In genomic region chr13:109331898-109332297, GRCh38 we compare ENCODE assay signal across 10 cellular contexts.
A peak's percentile ranks its signal among the peaks of the same experiment; 100 is the strongest.
DNase-seq lines count a peak whose midpoint lies in the region; ATAC-seq and TF ChIP-seq lines count a peak whose summit lies in the region.
"Had no signal": no experiment of that assay in that cellular context is flagged by ENCODE, and none has a peak within 500 bp of the region (broad histone marks: within the 10 kb centered on the region; RNA-seq: fewer than 3 reads in every experiment).

No MANE protein-coding gene starts in this region.

- no peaks in the 10 kb centered on the region for H3K27me3 ChIP-seq in smooth muscle cell (ENCODE audit: low read depth)

- ATAC-seq in GM18858 (IDR thresholded peaks at IDR 0.05; ENCODE audit: unreplicated experiment) (no peak), HG02970 (IDR thresholded peaks at IDR 0.05; ENCODE audit: low FRiP score, unreplicated experiment) (no peak)
- ATAC-seq: stimulated activated naive CD8-positive, alpha-beta T cell treated with anti-CD3 and anti-CD28 coated beads, Interleukin-15, amount 100 ng/mL, for 72 hours had no signal

- WGBS in smooth muscle cell (ENCODE audit: low lambda C conversion rate) = 26% methylated on average over 11 of the region's 11 CpGs

- no peak overlapping the region for H3K4me3 ChIP-seq in fibroblast of pulmonary artery (replicated peaks; ENCODE audit: low read depth, low read length)
- H3K4me3 ChIP-seq in smooth muscle cell = no peak overlapping the region

- H3K27ac ChIP-seq in smooth muscle cell (ENCODE audit: low read depth) = no peak overlapping the region
- H3K27ac ChIP-seq: HL-60, RWPE1 had no signal

- no peak overlapping the region for H2AFZ ChIP-seq in smooth muscle cell (ENCODE audit: low read depth)

- H3K79me2 ChIP-seq in smooth muscle cell (ENCODE audit: low read depth) = no peaks in the 10 kb centered on the region

- H3K9me3 ChIP-seq in smooth muscle cell (replicated peaks; ENCODE audit: low read depth) = no peaks in the 10 kb centered on the region

- no peaks in the 10 kb centered on the region for H3K36me3 ChIP-seq in smooth muscle cell (ENCODE audit: low read depth)

- H3K4me2 ChIP-seq in smooth muscle cell = peak overlapping the region; percentile 11

- TF ChIP-seq CTCF in fibroblast of pulmonary artery (IDR thresholded peaks at IDR 0.05; ENCODE audit: low read length, missing control alignments) (no peak), smooth muscle cell (IDR thresholded peaks at IDR 0.05; ENCODE audit: borderline replicate concordance, insufficient read depth, poor library complexity, severe bottlenecking) (no peak)

- H4K20me1 ChIP-seq in smooth muscle cell (ENCODE audit: low read depth) = no peaks in the 10 kb centered on the region

- H3K9ac ChIP-seq in smooth muscle cell (ENCODE audit: low read depth) = no peak overlapping the region

- no peaks in the 10 kb centered on the region for H3F3A ChIP-seq in smooth muscle cell (ENCODE audit: low read depth)

- peaks cover 5% of the 10 kb centered on the region for H3K4me1 ChIP-seq in smooth muscle cell (ENCODE audit: low read depth)

- peak; percentile 36 for DNase-seq in M059J (ENCODE audit: low read depth)
- DNase-seq in NCI-H526 treated with DMSO at 0.1 percent for 48 hours (lab: John Stamatoyannopoulos, UW) = peak; percentile 93
- DNase-seq in fibroblast of pulmonary artery (ENCODE audit: low read depth) = peak; percentile 77
- DNase-seq in smooth muscle cell (lab: John Stamatoyannopoulos, UW; ENCODE audit: unreplicated experiment) = no peak
- DNase-seq in NK-92 (lab: John Stamatoyannopoulos, UW; ENCODE audit: unreplicated experiment) = no peak
- DNase-seq: stimulated activated naive CD8-positive, alpha-beta T cell treated with anti-CD3 and anti-CD28 coated beads, Interleukin-15, amount 100 ng/mL, for 72 hours had no signal

Comparison
In these comparisons a context has a peak if more than half of its experiments do, and no peak if none do; other contexts are left out.
1. DNase-seq: peak in M059J (single experiment), NCI-H526 treated with DMSO at 0.1 percent for 48 hours (single experiment) and fibroblast of pulmonary artery (single experiment); none in smooth muscle cell (single experiment) and NK-92 (single experiment).